ENCODE assay signal across 25 cellular contexts in genomic region chr10:89341136-89341535, GRCh38. TPM values are rescaled to one million over a fixed set of nuclear protein-coding genes. Genes with fewer than 3 reads are reported as not detected.
"Had no signal": no experiment of that assay in that cellular context is flagged by ENCODE, and none has a peak within 500 bp of the region (broad histone marks: within the 10 kb centered on the region; RNA-seq: fewer than 3 reads in every experiment).

No MANE protein-coding gene starts in this region.

- DNase-seq: activated CD4-positive, alpha-beta T cell treated with anti-CD3 and anti-CD28 coated beads for 1 hour; activated CD8-positive, alpha-beta memory T cell treated with anti-CD3 and anti-CD28 coated beads for 24 hours; activated CD8-positive, alpha-beta memory T cell treated with anti-CD3 and anti-CD28 coated beads, Interleukin-2, amount 50 U/mL, for 48 hours; activated effector memory CD4-positive, alpha-beta T cell treated with anti-CD3 and anti-CD28 coated beads, Interleukin-2, amount 50 U/mL, for 16 hours; activated T-cell treated with anti-CD3 and anti-CD28 coated beads, Interleukin-2, amount 50 U/mL, for 72 hours; dermis blood vessel endothelial cell; effector memory CD8-positive, alpha-beta T cell; foreskin keratinocyte; glutamatergic neuron; kidney; left ventricle myocardium inferior; natural killer cell; occipital lobe; retina; stimulated activated naive CD8-positive, alpha-beta T cell treated with anti-CD3 and anti-CD28 coated beads, Interleukin-15, Interleukin-2, amounts not matched to agents 100 U/mL and 50 U/mL, for 24 hours; testis; WERI-Rb-1 had no signal

- H3K27me3 Mint-ChIP-seq: activated naive CD4-positive, alpha-beta T cell treated with anti-CD3 and anti-CD28 coated beads, Interleukin-2, amount 50 U/mL, for 24 hours; type B pancreatic cell had no signal

- H3K4me1 ChIP-seq: breast epithelium, testis had no signal

- H3K9me3 ChIP-seq: breast epithelium, left ventricle myocardium inferior, testis had no signal

- H3K27ac Mint-ChIP-seq: activated naive CD4-positive, alpha-beta T cell treated with anti-CD3 and anti-CD28 coated beads, Interleukin-2, amount 50 U/mL, for 24 hours; activated T-cell treated with anti-CD3 and anti-CD28 coated beads, Interleukin-2, amount 50 U/mL, for 72 hours; effector memory CD8-positive, alpha-beta T cell; natural killer cell; type B pancreatic cell had no signal

- H3K27me3 ChIP-seq: breast epithelium, foreskin keratinocyte, testis had no signal

- ATAC-seq: activated T-cell treated with anti-CD3 and anti-CD28 coated beads, Interleukin-2, amount 50 U/mL, for 72 hours; effector memory CD8-positive, alpha-beta T cell; foreskin keratinocyte; natural killer cell; stimulated activated naive CD8-positive, alpha-beta T cell treated with anti-CD3 and anti-CD28 coated beads, Interleukin-15, Interleukin-2, amounts not matched to agents 100 U/mL and 50 U/mL, for 24 hours had no signal

- H3K4me3 Mint-ChIP-seq: activated naive CD4-positive, alpha-beta T cell treated with anti-CD3 and anti-CD28 coated beads, Interleukin-2, amount 50 U/mL, for 24 hours; activated T-cell treated with anti-CD3 and anti-CD28 coated beads, Interleukin-2, amount 50 U/mL, for 72 hours; effector memory CD8-positive, alpha-beta T cell; natural killer cell; type B pancreatic cell had no signal

- H3K9me3 Mint-ChIP-seq: activated naive CD4-positive, alpha-beta T cell treated with anti-CD3 and anti-CD28 coated beads, Interleukin-2, amount 50 U/mL, for 24 hours; activated T-cell treated with anti-CD3 and anti-CD28 coated beads, Interleukin-2, amount 50 U/mL, for 72 hours; effector memory CD8-positive, alpha-beta T cell; natural killer cell; type B pancreatic cell had no signal

- H3K27ac ChIP-seq: foreskin keratinocyte, left ventricle myocardium inferior, testis, WERI-Rb-1 had no signal

- H3K4me3 ChIP-seq: breast epithelium, left ventricle myocardium inferior, testis had no signal

- FAIRE-seq: astrocyte, kidney had no signal

- H3K36me3 ChIP-seq: breast epithelium, WERI-Rb-1 had no signal

RNA-seq across cellular contexts. Expression of gene IFIT1B, which starts 36.7 kb away (rescaled TPM):
- total RNA-seq: activated T-cell treated with anti-CD3 and anti-CD28 coated beads, Interleukin-2, amount 50 U/mL, for 72 hours; astrocyte; breast epithelium; dermis blood vessel endothelial cell; foreskin keratinocyte; kidney; left ventricle myocardium inferior; mesenteric fat pad; natural killer cell; T-helper 2 cell treated with Interferon-gamma antibody and Interleukin-4, amounts not matched to agents 100 ng/mL and 5 ng/mL, for 36 hours; testis had no signal
- polyA plus RNA-seq: adipose tissue, fibroblast of lung, foreskin keratinocyte had no signal
